Comparison of ENCODE assay signal across 27 cellular contexts in genomic region chr7:108669958-108670357, GRCh38.
"Had no signal": no experiment of that assay in that cellular context is flagged by ENCODE, and none has a peak within 500 bp of the region (broad histone marks: within the 10 kb centered on the region; RNA-seq: fewer than 3 reads in every experiment).

No MANE protein-coding gene starts in this region.

- H3K27me3 ChIP-seq: stomach, suprapubic skin, testis, thyroid gland, tibial artery, tibial nerve, transverse colon, upper lobe of left lung, upper lobe of right lung, uterus, vagina had no signal

- H3K4me3 ChIP-seq: stomach, suprapubic skin, testis, thoracic aorta, thyroid gland, tibial artery, tibial nerve, transverse colon, upper lobe of left lung, upper lobe of right lung, uterus, vagina had no signal

- H3K9me3 ChIP-seq: testis, thoracic aorta, thyroid gland, tibial artery, transverse colon, upper lobe of left lung, upper lobe of right lung, uterus, vagina had no signal

- ATAC-seq: stimulated activated memory B cell treated with anti-CD40 and anti-IgM and Interleukin-4, amounts not matched to agents 10 μg/mL and 1 μg/mL and 100 μg/mL, for 72 hours; stimulated activated naive B cell treated with anti-CD40 and anti-IgM and Interleukin-4, amounts not matched to agents 10 μg/mL and 1 μg/mL and 100 μg/mL, for 72 hours; stimulated activated naive CD8-positive, alpha-beta T cell treated with anti-CD3 and anti-CD28 coated beads, Interleukin-15, amount 100 ng/mL, for 72 hours; stimulated activated naive CD8-positive, alpha-beta T cell treated with anti-CD3 and anti-CD28 coated beads, Interleukin-15, Interleukin-2, amounts not matched to agents 100 U/mL and 50 U/mL, for 24 hours; upper lobe of right lung had no signal

- H3K27me3 Mint-ChIP-seq: type B pancreatic cell had no signal

- DNase-seq: stimulated activated CD4-positive, alpha-beta T cell treated with anti-CD3 and anti-CD28 coated beads, Interleukin-2, amount 100 ng/mL, for 48 hours; stimulated activated CD4-positive, alpha-beta T cell treated with anti-CD3 and anti-CD28 coated beads, Interleukin-4, amount 100 ng/mL, for 1 hour; stimulated activated CD4-positive, alpha-beta T cell treated with anti-CD3 and anti-CD28 coated beads, Interleukin-4, amount 100 ng/mL, for 24 hours; stimulated activated CD4-positive, alpha-beta T cell treated with anti-CD3 and anti-CD28 coated beads, Interleukin-4, amount 100 ng/mL, for 4 hours; stimulated activated CD8-positive, alpha-beta memory T cell treated with anti-CD3 and anti-CD28 coated beads, Interleukin-4, amount 100 ng/mL, for 48 hours; stimulated activated naive B cell treated with anti-CD40 and anti-IgM and Interleukin-4, amounts not matched to agents 10 μg/mL and 1 μg/mL and 100 μg/mL, for 72 hours; stimulated activated naive CD4-positive, alpha-beta T cell; stimulated activated naive CD4-positive, alpha-beta T cell treated with Interleukin-2 at 50 U/mL for 16 hours; stimulated activated naive CD8-positive, alpha-beta T cell treated with anti-CD3 and anti-CD28 coated beads, Interleukin-15, amount 100 ng/mL, for 72 hours; stimulated activated naive CD8-positive, alpha-beta T cell treated with anti-CD3 and anti-CD28 coated beads, Interleukin-15, Interleukin-2, amounts not matched to agents 100 U/mL and 50 U/mL, for 24 hours; stomach; substantia nigra; testis; thyroid gland; tibial artery; transverse colon; trophoblast cell; upper lobe of left lung; upper lobe of right lung; uterus had no signal

- H3K4me1 Mint-ChIP-seq: stimulated activated memory B cell treated with anti-CD40 and anti-IgM and Interleukin-4, amounts not matched to agents 10 μg/mL and 1 μg/mL and 100 μg/mL, for 72 hours; stimulated activated naive B cell treated with anti-CD40 and anti-IgM and Interleukin-4, amounts not matched to agents 10 μg/mL and 1 μg/mL and 100 μg/mL, for 72 hours; stimulated activated naive CD8-positive, alpha-beta T cell treated with anti-CD3 and anti-CD28 coated beads, Interleukin-15, amount 100 ng/mL, for 72 hours had no signal

- H3K27ac Mint-ChIP-seq: stimulated activated memory B cell treated with anti-CD40 and anti-IgM and Interleukin-4, amounts not matched to agents 10 μg/mL and 1 μg/mL and 100 μg/mL, for 72 hours; stimulated activated naive B cell treated with anti-CD40 and anti-IgM and Interleukin-4, amounts not matched to agents 10 μg/mL and 1 μg/mL and 100 μg/mL, for 72 hours; stimulated activated naive CD8-positive, alpha-beta T cell treated with anti-CD3 and anti-CD28 coated beads, Interleukin-15, amount 100 ng/mL, for 72 hours; stimulated activated naive CD8-positive, alpha-beta T cell treated with anti-CD3 and anti-CD28 coated beads, Interleukin-15, Interleukin-2, amounts not matched to agents 100 ng/mL and 50 ng/mL, for 24 hours; type B pancreatic cell had no signal

- H3K36me3 ChIP-seq: stomach, suprapubic skin, thoracic aorta, thyroid gland, tibial artery, tibial nerve, transverse colon, upper lobe of left lung, upper lobe of right lung, uterus, vagina had no signal

- H3K4me1 ChIP-seq: stomach, suprapubic skin, testis, thyroid gland, tibial artery, tibial nerve, transverse colon, upper lobe of left lung, upper lobe of right lung, uterus, vagina had no signal

- H3K27ac ChIP-seq: stomach, suprapubic skin, testis, thoracic aorta, thyroid gland, tibial artery, tibial nerve, transverse colon, upper lobe of left lung, upper lobe of right lung, uterus, vagina had no signal

- H3K4me3 Mint-ChIP-seq: stimulated activated memory B cell treated with anti-CD40 and anti-IgM and Interleukin-4, amounts not matched to agents 10 μg/mL and 1 μg/mL and 100 μg/mL, for 72 hours; stimulated activated naive B cell treated with anti-CD40 and anti-IgM and Interleukin-4, amounts not matched to agents 10 μg/mL and 1 μg/mL and 100 μg/mL, for 72 hours; stimulated activated naive CD8-positive, alpha-beta T cell treated with anti-CD3 and anti-CD28 coated beads, Interleukin-15, amount 100 ng/mL, for 72 hours; stimulated activated naive CD8-positive, alpha-beta T cell treated with anti-CD3 and anti-CD28 coated beads, Interleukin-15, Interleukin-2, amounts not matched to agents 100 ng/mL and 50 ng/mL, for 24 hours; type B pancreatic cell had no signal

- H3K9me3 Mint-ChIP-seq: stimulated activated naive CD8-positive, alpha-beta T cell treated with anti-CD3 and anti-CD28 coated beads, Interleukin-15, amount 100 ng/mL, for 72 hours; stimulated activated naive CD8-positive, alpha-beta T cell treated with anti-CD3 and anti-CD28 coated beads, Interleukin-15, Interleukin-2, amounts not matched to agents 100 ng/mL and 50 ng/mL, for 24 hours; type B pancreatic cell had no signal

- H3K36me3 Mint-ChIP-seq: stimulated activated memory B cell treated with anti-CD40 and anti-IgM and Interleukin-4, amounts not matched to agents 10 μg/mL and 1 μg/mL and 100 μg/mL, for 72 hours; stimulated activated naive B cell treated with anti-CD40 and anti-IgM and Interleukin-4, amounts not matched to agents 10 μg/mL and 1 μg/mL and 100 μg/mL, for 72 hours; type B pancreatic cell had no signal
